In genomic region chr15:64460206-64460736, GRCh38 we compare ENCODE assay signal across 8 cellular contexts. TPM values are rescaled to one million over a fixed set of nuclear protein-coding genes. Genes with fewer than 3 reads are reported as not detected.
DNase-seq lines count a peak whose midpoint lies in the region; ATAC-seq and TF ChIP-seq lines count a peak whose summit lies in the region.

Gene ZNF609, plus strand, starts transcription at chr15:64460578. Its CDS starts 38,842 bp downstream, at chr15:64499420.

- peaks cover 53 to 56% (median 56%) of the 10 kb centered on the region in 3 donors for H3K4me1 Mint-ChIP-seq in IgD-negative memory B cell
- peaks cover 83% of the 10 kb centered on the region for H3K4me1 Mint-ChIP-seq in activated T-cell treated with anti-CD3 and anti-CD28 coated beads, Interleukin-2, amount 50 U/mL, for 72 hours (ENCODE audit: low read depth)

- intact Hi-C loops in Panc1 (cut with micrococcal nuclease; ENCODE audit: unreplicated experiment): no loop called here
- intact Hi-C loops in esophagus muscularis mucosa (cut with DNase I): loop anchor here (10.0 kb wide), 1 partner anchor 65 kb away; no protein-coding TSS in a partner anchor

- H3K27me3 ChIP-seq in Panc1 (ENCODE audit: control insufficient read depth, insufficient read depth, low read length) (no peaks in the 10 kb centered on the region), esophagus muscularis mucosa (no peaks in the 10 kb centered on the region), muscle layer of colon (ENCODE audit: control insufficient read depth in 1 of 2, insufficient read depth in 2 of 2, low read length in 2 of 2) (no peaks in the 10 kb centered on the region)

- H3K4me1 ChIP-seq in Panc1 (ENCODE audit: control insufficient read depth, insufficient read depth, low read length) (peaks cover 38% of the 10 kb centered on the region), esophagus muscularis mucosa (peaks cover 42 to 81% (median 76%) of the 10 kb centered on the region in 4 donors), muscle layer of colon (ENCODE audit: insufficient read depth, low read length) (peaks cover 54% of the 10 kb centered on the region)

- H3K9me3 ChIP-seq in Panc1 (ENCODE audit: control insufficient read depth, insufficient read depth, low read depth, low read length) (no peaks in the 10 kb centered on the region), esophagus muscularis mucosa (no peaks in the 10 kb centered on the region), muscle layer of colon (ENCODE audit: low read length) (no peaks in the 10 kb centered on the region)

- no TSS peak for BruUV-seq in Panc1 (replicated peaks; lab: Mats Ljungman, UMichigan)

- DNase-seq in C1 segment of cervical spinal cord (lab: John Stamatoyannopoulos, UW): peak; percentile 39 to 93 (median 84)
- DNase-seq in Panc1 (ENCODE audit: low read depth, low spot score): peak; percentile 64
- peak; percentile 91 to 96 for DNase-seq in activated T-cell treated with anti-CD3 and anti-CD28 coated beads, Interleukin-2, amount 50 U/mL, for 72 hours
- DNase-seq in esophagus muscularis mucosa (ENCODE audit: extremely low spot score): peak; percentile 97
- peak; percentile 98 for DNase-seq in stimulated activated CD8-positive, alpha-beta memory T cell treated with anti-CD3 and anti-CD28 coated beads, Interleukin-4, amount 100 ng/mL, for 48 hours

- no peak for TF ChIP-seq EP300 in esophagus muscularis mucosa (IDR thresholded peaks at IDR 0.05)

- H3K4me3 ChIP-seq in Panc1 (ENCODE audit: low read depth in 2 of 2, low read length in 2 of 2) (peak within 1 kb of the TSS; percentile 58 to 89), esophagus muscularis mucosa (peak within 1 kb of the TSS; percentile 84 to 99 (median 86)), muscle layer of colon (ENCODE audit: low read depth in 1 of 2, low read length in 2 of 2) (peak within 1 kb of the TSS; percentile 44 to 86)

- peak within 1 kb of the TSS; percentile 90 to 97 (median 96) for H3K4me3 Mint-ChIP-seq in IgD-negative memory B cell
- peak within 1 kb of the TSS; percentile 90 to 92 for H3K4me3 Mint-ChIP-seq in activated T-cell treated with anti-CD3 and anti-CD28 coated beads, Interleukin-2, amount 50 U/mL, for 72 hours

- ATAC-seq in GM19438 (IDR thresholded peaks at IDR 0.05; ENCODE audit: low read depth, unreplicated experiment): peak; percentile 39
- ATAC-seq in Panc1: peak; percentile 93
- peak; percentile 63 to 73 for ATAC-seq in activated T-cell treated with anti-CD3 and anti-CD28 coated beads, Interleukin-2, amount 50 U/mL, for 72 hours (replicated peaks in 1 of 2)

- no peaks in the 10 kb centered on the region for H3K9me3 Mint-ChIP-seq in IgD-negative memory B cell
- no peaks in the 10 kb centered on the region for H3K9me3 Mint-ChIP-seq in activated T-cell treated with anti-CD3 and anti-CD28 coated beads, Interleukin-2, amount 50 U/mL, for 72 hours

- 2% methylated on average over 15 of the region's 45 CpGs for WGBS in esophagus muscularis mucosa

- H3K27me3 Mint-ChIP-seq in IgD-negative memory B cell: no peaks in the 10 kb centered on the region
- H3K27me3 Mint-ChIP-seq in activated T-cell treated with anti-CD3 and anti-CD28 coated beads, Interleukin-2, amount 50 U/mL, for 72 hours (ENCODE audit: low read depth): no peaks in the 10 kb centered on the region

- H3K36me3 ChIP-seq in Panc1 (ENCODE audit: control insufficient read depth, insufficient read depth, low read length): no peaks in the 10 kb centered on the region; the same call in 1 of the 2 replicates
- peaks cover 0 to 12% (median 0%) of the 10 kb centered on the region in 4 donors for H3K36me3 ChIP-seq in esophagus muscularis mucosa
- no peaks in the 10 kb centered on the region for H3K36me3 ChIP-seq in muscle layer of colon (ENCODE audit: insufficient read depth, low read length)

- H3K36me3 Mint-ChIP-seq in IgD-negative memory B cell: no peaks in the 10 kb centered on the region
- peaks cover 0 to 4% of the 10 kb centered on the region in 2 donors for H3K36me3 Mint-ChIP-seq in activated T-cell treated with anti-CD3 and anti-CD28 coated beads, Interleukin-2, amount 50 U/mL, for 72 hours (ENCODE audit: insufficient read depth in 2 of 2)

- TF ChIP-seq CTCF in Panc1 (IDR thresholded peaks at IDR 0.05): no peak
- peak in 1 of 3 experiments; percentile 15 for TF ChIP-seq CTCF in esophagus muscularis mucosa (IDR thresholded peaks at IDR 0.05)

- POLR2A ChIA-PET in Panc1 (lab: Charles Lee): interaction anchor here (0.6 to 0.7 kb wide), 2 partner anchors 72 to 120 kb away, joined by 4 to 7 read pairs; no protein-coding TSS in a partner anchor

- peak within 1 kb of the TSS; percentile 88 to 90 (median 89) for H3K27ac Mint-ChIP-seq in IgD-negative memory B cell
- peak within 1 kb of the TSS; percentile 90 for H3K27ac Mint-ChIP-seq in activated T-cell treated with anti-CD3 and anti-CD28 coated beads, Interleukin-2, amount 50 U/mL, for 72 hours

- CTCF ChIA-PET in Panc1 (lab: Charles Lee): interaction anchor here (0.5 to 0.6 kb wide), 2 partner anchors 83 to 193 kb away, joined by 4 to 10 read pairs; no protein-coding TSS in a partner anchor

- H3K27ac ChIP-seq in Panc1 (ENCODE audit: low read length): peak within 1 kb of the TSS; percentile 89
- H3K27ac ChIP-seq in esophagus muscularis mucosa (replicated peaks in 1 of 4): peak within 1 kb of the TSS; percentile 93 to 96 (median 96)
- H3K27ac ChIP-seq in muscle layer of colon (ENCODE audit: low read depth, low read length): peak within 1 kb of the TSS; percentile 82

- in situ Hi-C loops in Panc1 (cut with HindIII; ENCODE audit: low pct_unique_long_range_greater_than_20kb, low sequenced_read_pairs): no loop called here

- H3K9ac ChIP-seq in muscle layer of colon (ENCODE audit: low read length): peak within 1 kb of the TSS; percentile 26

- peak; percentile 68 for TF ChIP-seq POLR2A in esophagus muscularis mucosa (IDR thresholded peaks at IDR 0.05; ENCODE audit: low read depth)

RNA-seq across cellular contexts. Expression of gene ZNF609, which starts in this region (rescaled TPM):
- polyA plus RNA-seq in IgD-negative memory B cell: 10.2 TPM
- total RNA-seq in Panc1 (2021; ENCODE audit: unreplicated experiment): 47.2 TPM
- 25.5 TPM for polyA plus RNA-seq in Panc1 (2012; ENCODE audit: insufficient read length)
- total RNA-seq in activated T-cell treated with anti-CD3 and anti-CD28 coated beads, Interleukin-2, amount 50 U/mL, for 72 hours: 10 to 100 TPM; 43.9 to 52.6 TPM
- 10 to 100 TPM; 38.3 to 53.7 (median 45.3) TPM for total RNA-seq in esophagus muscularis mucosa

Comparison
In these comparisons a context has a peak if more than half of its experiments do, and no peak if none do; other contexts are left out.
1. Peak in every context shown above with its lines: DNase-seq, ATAC-seq, H3K4me3 ChIP-seq and H3K27ac ChIP-seq.
2. ATAC-seq: peak in every context shown above with its lines; median percentile 93 in Panc1; 68 in activated T-cell treated with anti-CD3 and anti-CD28 coated beads, Interleukin-2, amount 50 U/mL, for 72 hours; 39 in GM19438.